8 cellular contexts compared by ENCODE assay signal in genomic region chr12:72272731-72273498, GRCh38. TPM values are rescaled to one million over a fixed set of nuclear protein-coding genes. Genes with fewer than 3 reads are reported as not detected.
A peak's percentile ranks its signal among the peaks of the same experiment; 100 is the strongest.
DNase-seq lines count a peak whose midpoint lies in the region; ATAC-seq and TF ChIP-seq lines count a peak whose summit lies in the region.

No MANE protein-coding gene starts in this region.

- no peaks in the 10 kb centered on the region for H3K36me3 ChIP-seq in transverse colon

- 1% methylated on average over 39 to 64 of the region's 79 CpGs for WGBS in lower leg skin, 2 donors
- WGBS in transverse colon (ENCODE audit: low coverage in 1 of 2), 2 donors: 36% methylated on average over 40 of the region's 79 CpGs; no CpG with 5 or more reads in 1 of the 2 donors

- in situ Hi-C loops in transverse colon (cut with MboI; ENCODE audit: low pct_ligation_motif_present in 1 of 4, low pct_unique_long_range_greater_than_20kb in 1 of 4, low sequenced_read_pairs in 3 of 4): no loop called here

- H3K27me3 ChIP-seq in transverse colon: peaks cover 87% of the 10 kb centered on the region

- no peak for ATAC-seq in GM21786 (IDR thresholded peaks at IDR 0.05; ENCODE audit: unreplicated experiment)

- peak; percentile 48 for DNase-seq in NCI-H510A treated with DMSO at 0.1 percent for 48 hours (lab: John Stamatoyannopoulos, UW)
- DNase-seq in NCI-H510A (lab: John Stamatoyannopoulos, UW): no peak
- peak; percentile 55 for DNase-seq in choroid plexus epithelial cell (ENCODE audit: low read depth)
- DNase-seq in lower leg skin (ENCODE audit: low spot score in 2 of 2): no peak
- no peak for DNase-seq in transverse colon
- DNase-seq in SKM-1 treated with dmso at 0.1 percent for 144 hours (lab: John Stamatoyannopoulos, UW; ENCODE audit: unreplicated experiment): no peak
- DNase-seq in DMS79 treated with DMSO at 0.1 percent for 48 hours (lab: John Stamatoyannopoulos, UW): no peak

- H3K9me3 ChIP-seq in transverse colon: no peaks in the 10 kb centered on the region

- no peak for TF ChIP-seq EP300 in transverse colon (IDR thresholded peaks at IDR 0.05; ENCODE audit: low read depth)

- TF ChIP-seq CTCF in choroid plexus epithelial cell (conservative IDR thresholded peaks at IDR 0.05; ENCODE audit: low read depth, low read length): peak; percentile 33
- TF ChIP-seq CTCF in lower leg skin (IDR thresholded peaks at IDR 0.05): no peak
- no peak for TF ChIP-seq CTCF in transverse colon (IDR thresholded peaks at IDR 0.05)

- H3K4me3 ChIP-seq in choroid plexus epithelial cell (ENCODE audit: low read depth, low read length): peak overlapping the region; percentile 77
- H3K4me3 ChIP-seq in lower leg skin (ENCODE audit: low read depth, poor library complexity, severe bottlenecking): peak overlapping the region; percentile 5
- H3K4me3 ChIP-seq in transverse colon: peak overlapping the region; percentile 14 to 57 (median 32)

- peak overlapping the region in 3 of 4 donors; percentile 3 to 24 (median 22) for H3K27ac ChIP-seq in transverse colon

- H3K4me1 ChIP-seq in transverse colon: peaks cover 0 to 15% (median 6%) of the 10 kb centered on the region in 4 donors

- TF ChIP-seq POLR2A in lower leg skin (IDR thresholded peaks at IDR 0.05): no peak
- no peak for TF ChIP-seq POLR2A in transverse colon (IDR thresholded peaks at IDR 0.05)

- intact Hi-C loops in lower leg skin (cut with DNase I; ENCODE audit: low total_unique reads) (no loop called here), transverse colon (cut with DNase I; ENCODE audit: low total_unique reads) (no loop called here)

RNA-seq across cellular contexts. Expression of gene TRHDE, which starts 0.7 kb away (rescaled TPM):
- total RNA-seq in lower leg skin: 1 to 10 TPM in 2 of 4 donors, under 1 TPM in 2; 0.49 to 5.8 (median 1.1) TPM
- 10 to 100 TPM in 2 of 4 donors, 1 to 10 TPM in 2; 2.4 to 18.7 (median 9.0) TPM for total RNA-seq in transverse colon

Comparison
In these comparisons a context has a peak if more than half of its experiments do, and no peak if none do; other contexts are left out.
1. DNase-seq: peak in NCI-H510A treated with DMSO at 0.1 percent for 48 hours (single experiment) and choroid plexus epithelial cell (single experiment); none in NCI-H510A (single experiment), lower leg skin (0 of 2), transverse colon (single experiment), SKM-1 treated with dmso at 0.1 percent for 144 hours (single experiment) and DMS79 treated with DMSO at 0.1 percent for 48 hours (single experiment).
2. H3K4me3 ChIP-seq: peak in every context shown above with its lines; median percentile 77 in choroid plexus epithelial cell; 32 in transverse colon; 5 in lower leg skin.